ENCODE assay signal across 18 cellular contexts in the genomic region with DNA sequence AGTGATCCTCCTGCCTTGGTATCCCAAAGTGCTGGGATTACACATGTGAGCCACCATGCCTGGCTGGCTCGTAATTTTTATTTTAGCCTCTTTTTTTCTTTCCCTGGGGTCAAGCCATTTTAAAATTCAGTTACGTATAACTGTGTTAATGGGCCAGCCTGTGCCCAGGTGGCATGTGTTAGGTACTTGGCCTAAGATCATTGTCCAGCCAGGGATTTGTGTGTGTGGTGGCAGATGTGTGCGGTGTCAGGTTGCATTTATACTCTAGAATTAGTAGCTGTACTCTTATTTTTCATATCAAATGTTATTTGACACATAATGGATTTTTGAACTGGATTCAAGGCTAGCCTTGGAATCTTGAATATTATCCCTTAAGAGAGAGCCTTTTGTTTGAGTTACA.
DNase-seq lines count a peak whose midpoint lies in the region; ATAC-seq and TF ChIP-seq lines count a peak whose summit lies in the region.
"Had no signal": no experiment of that assay in that cellular context is flagged by ENCODE, and none has a peak within 500 bp of the region (broad histone marks: within the 10 kb centered on the region; RNA-seq: fewer than 3 reads in every experiment).

No MANE protein-coding gene starts in this region.

- H3K9me3 ChIP-seq in smooth muscle cell (replicated peaks; ENCODE audit: low read depth): no peaks in the 10 kb centered on the region
- H3K9me3 ChIP-seq: colonic mucosa had no signal

- peak overlapping the region; percentile 58 for H3K27ac Mint-ChIP-seq in activated T-cell treated with anti-CD3 and anti-CD28 coated beads, Interleukin-2, amount 50 U/mL, for 72 hours
- H3K27ac Mint-ChIP-seq in activated T-helper 2 cell treated with anti-CD3 and anti-CD28 coated beads, Interferon-gamma antibody, Interleukin-2, Interleukin-4, amounts not matched to agents 10 μg/mL and 5 μg/mL and 100 μg/mL, durations not matched to agents 14 hours and 24 hours and 36 hours: peak overlapping the region; percentile 78
- no peak overlapping the region for H3K27ac Mint-ChIP-seq in stimulated activated memory B cell treated with anti-CD40 and anti-IgM and Interleukin-4, amounts not matched to agents 10 μg/mL and 1 μg/mL and 100 μg/mL, for 72 hours

- H3K4me1 Mint-ChIP-seq in activated T-cell treated with anti-CD3 and anti-CD28 coated beads, Interleukin-2, amount 50 U/mL, for 72 hours (ENCODE audit: low read depth): peaks cover 85% of the 10 kb centered on the region
- peaks cover 67% of the 10 kb centered on the region for H3K4me1 Mint-ChIP-seq in activated T-helper 2 cell treated with anti-CD3 and anti-CD28 coated beads, Interferon-gamma antibody, Interleukin-2, Interleukin-4, amounts not matched to agents 10 μg/mL and 5 μg/mL and 100 μg/mL, durations not matched to agents 14 hours and 24 hours and 36 hours (ENCODE audit: low read depth)
- H3K4me1 Mint-ChIP-seq in stimulated activated memory B cell treated with anti-CD40 and anti-IgM and Interleukin-4, amounts not matched to agents 10 μg/mL and 1 μg/mL and 100 μg/mL, for 72 hours: peaks cover 28% of the 10 kb centered on the region

- no peaks in the 10 kb centered on the region for H3K36me3 ChIP-seq in smooth muscle cell (ENCODE audit: low read depth)
- H3K36me3 ChIP-seq: colonic mucosa had no signal

- TF ChIP-seq CTCF in smooth muscle cell (IDR thresholded peaks at IDR 0.05; ENCODE audit: borderline replicate concordance, insufficient read depth, poor library complexity, severe bottlenecking): no peak

- H3K9ac ChIP-seq in smooth muscle cell (ENCODE audit: low read depth): no peak overlapping the region

- H3K4me3 ChIP-seq in smooth muscle cell: no peak overlapping the region
- H3K4me3 ChIP-seq: colonic mucosa had no signal

- DNase-seq in activated T-cell treated with anti-CD3 and anti-CD28 coated beads, Interleukin-2, amount 50 U/mL, for 72 hours: no peak
- no peak for DNase-seq in activated T-cell treated with anti-CD3 and anti-CD28 coated beads, Interleukin-2, amount 50 U/mL, for 1 hour
- DNase-seq in NCI-H1105 (lab: John Stamatoyannopoulos, UW) (peak; percentile 3), smooth muscle cell (lab: John Stamatoyannopoulos, UW; ENCODE audit: unreplicated experiment) (no peak), T1000 (lab: John Stamatoyannopoulos, UW) (no peak)
- no peak for DNase-seq in activated T-helper 2 cell treated with anti-CD3 and anti-CD28 coated beads, Interferon-gamma antibody, Interleukin-2, Interleukin-4, amounts not matched to agents 10 μg/mL and 5 μg/mL and 100 μg/mL, durations not matched to agents 14 hours and 24 hours and 36 hours (ENCODE audit: low spot score)
- DNase-seq: colonic mucosa, left cardiac atrium, NCI-H2081, nucleus accumbens, SHP77 treated with DMSO at 0.1 percent for 48 hours, T-helper 1 cell had no signal

- no peaks in the 10 kb centered on the region for H3K27me3 ChIP-seq in smooth muscle cell (ENCODE audit: low read depth)
- H3K27me3 ChIP-seq: colonic mucosa, foreskin keratinocyte had no signal

- intact Hi-C loops in activated T-helper 2 cell treated with anti-CD3 and anti-CD28 coated beads, Interferon-gamma antibody, Interleukin-2, Interleukin-4, amounts not matched to agents 10 μg/mL and 5 μg/mL and 100 μg/mL, durations not matched to agents 14 hours and 24 hours and 36 hours (cut with micrococcal nuclease): no loop called here

- peaks cover 92% of the 10 kb centered on the region for H4K20me1 ChIP-seq in smooth muscle cell (ENCODE audit: low read depth)

- peak overlapping the region; percentile 41 to 58 for H3K4me3 Mint-ChIP-seq in activated T-cell treated with anti-CD3 and anti-CD28 coated beads, Interleukin-2, amount 50 U/mL, for 72 hours
- H3K4me3 Mint-ChIP-seq in activated T-helper 2 cell treated with anti-CD3 and anti-CD28 coated beads, Interferon-gamma antibody, Interleukin-2, Interleukin-4, amounts not matched to agents 10 μg/mL and 5 μg/mL and 100 μg/mL, durations not matched to agents 14 hours and 24 hours and 36 hours (ENCODE audit: low read depth): peak overlapping the region; percentile 30
- no peak overlapping the region for H3K4me3 Mint-ChIP-seq in stimulated activated memory B cell treated with anti-CD40 and anti-IgM and Interleukin-4, amounts not matched to agents 10 μg/mL and 1 μg/mL and 100 μg/mL, for 72 hours
- H3K4me3 Mint-ChIP-seq: activated naive CD4-positive, alpha-beta T cell treated with anti-CD3 and anti-CD28 coated beads for 36 hours had no signal

- H3K9me3 Mint-ChIP-seq in activated T-cell treated with anti-CD3 and anti-CD28 coated beads, Interleukin-2, amount 50 U/mL, for 72 hours: no peaks in the 10 kb centered on the region
- H3K9me3 Mint-ChIP-seq in activated T-helper 2 cell treated with anti-CD3 and anti-CD28 coated beads, Interferon-gamma antibody, Interleukin-2, Interleukin-4, amounts not matched to agents 10 μg/mL and 5 μg/mL and 100 μg/mL, durations not matched to agents 14 hours and 24 hours and 36 hours: no peaks in the 10 kb centered on the region
- no peaks in the 10 kb centered on the region for H3K9me3 Mint-ChIP-seq in stimulated activated memory B cell treated with anti-CD40 and anti-IgM and Interleukin-4, amounts not matched to agents 10 μg/mL and 1 μg/mL and 100 μg/mL, for 72 hours
- H3K9me3 Mint-ChIP-seq: activated naive CD4-positive, alpha-beta T cell treated with anti-CD3 and anti-CD28 coated beads for 36 hours had no signal

- peak overlapping the region; percentile 38 for H3K4me2 ChIP-seq in smooth muscle cell

- peaks cover 8% of the 10 kb centered on the region for H3F3A ChIP-seq in smooth muscle cell (ENCODE audit: low read depth)

- ATAC-seq in activated T-cell treated with anti-CD3 and anti-CD28 coated beads, Interleukin-2, amount 50 U/mL, for 72 hours (replicated peaks in 1 of 2): no peak
- no peak for ATAC-seq in HG02642 (IDR thresholded peaks at IDR 0.05; ENCODE audit: poor library complexity, unreplicated experiment)
- no peak for ATAC-seq in stimulated activated memory B cell treated with anti-CD40 and anti-IgM and Interleukin-4, amounts not matched to agents 10 μg/mL and 1 μg/mL and 100 μg/mL, for 72 hours
- ATAC-seq: foreskin keratinocyte, left cardiac atrium, sciatic nerve had no signal

- H3K27ac ChIP-seq in smooth muscle cell (ENCODE audit: low read depth): peak overlapping the region; percentile 74
- H3K27ac ChIP-seq: colonic mucosa, foreskin keratinocyte, VCaP had no signal

- H3K79me2 ChIP-seq in smooth muscle cell (ENCODE audit: low read depth): peaks cover 84% of the 10 kb centered on the region

- no peaks in the 10 kb centered on the region for H3K36me3 Mint-ChIP-seq in activated T-cell treated with anti-CD3 and anti-CD28 coated beads, Interleukin-2, amount 50 U/mL, for 72 hours (ENCODE audit: insufficient read depth in 2 of 2)
- peaks cover 3% of the 10 kb centered on the region for H3K36me3 Mint-ChIP-seq in activated T-helper 2 cell treated with anti-CD3 and anti-CD28 coated beads, Interferon-gamma antibody, Interleukin-2, Interleukin-4, amounts not matched to agents 10 μg/mL and 5 μg/mL and 100 μg/mL, durations not matched to agents 14 hours and 24 hours and 36 hours (ENCODE audit: low read depth)
- H3K36me3 Mint-ChIP-seq in stimulated activated memory B cell treated with anti-CD40 and anti-IgM and Interleukin-4, amounts not matched to agents 10 μg/mL and 1 μg/mL and 100 μg/mL, for 72 hours: no peaks in the 10 kb centered on the region

- no peaks in the 10 kb centered on the region for H3K27me3 Mint-ChIP-seq in activated T-cell treated with anti-CD3 and anti-CD28 coated beads, Interleukin-2, amount 50 U/mL, for 72 hours (ENCODE audit: low read depth)
- H3K27me3 Mint-ChIP-seq in activated T-helper 2 cell treated with anti-CD3 and anti-CD28 coated beads, Interferon-gamma antibody, Interleukin-2, Interleukin-4, amounts not matched to agents 10 μg/mL and 5 μg/mL and 100 μg/mL, durations not matched to agents 14 hours and 24 hours and 36 hours (ENCODE audit: low read depth): no peaks in the 10 kb centered on the region
- no peaks in the 10 kb centered on the region for H3K27me3 Mint-ChIP-seq in stimulated activated memory B cell treated with anti-CD40 and anti-IgM and Interleukin-4, amounts not matched to agents 10 μg/mL and 1 μg/mL and 100 μg/mL, for 72 hours

- no peak overlapping the region for H2AFZ ChIP-seq in smooth muscle cell (ENCODE audit: low read depth)

- peaks cover 6% of the 10 kb centered on the region for H3K4me1 ChIP-seq in smooth muscle cell (ENCODE audit: low read depth)
- H3K4me1 ChIP-seq: colonic mucosa had no signal

- WGBS in smooth muscle cell (ENCODE audit: low lambda C conversion rate): 96% methylated on average over 3 of the region's 3 CpGs
